8 cellular contexts compared by ENCODE assay signal in genomic region chr18:45690975-45691815, GRCh38. TPM values are rescaled to one million over a fixed set of nuclear protein-coding genes. Genes with fewer than 3 reads are reported as not detected.
DNase-seq lines count a peak whose midpoint lies in the region; ATAC-seq and TF ChIP-seq lines count a peak whose summit lies in the region.

No MANE protein-coding gene starts in this region.

- H2BK120ac ChIP-seq in mesenchymal stem cell (ENCODE audit: low read depth, low read length), result no peak overlapping the region

- no peak overlapping the region for H3K14ac ChIP-seq in mesenchymal stem cell (ENCODE audit: low read length in 2 of 2)

- H3K27ac Mint-ChIP-seq in activated CD8-positive, alpha-beta T cell treated with anti-CD3 and anti-CD28 coated beads for 36 hours, result no peak overlapping the region
- H3K27ac Mint-ChIP-seq in endodermal cell, result no peak overlapping the region

- CTCF ChIA-PET in HEK293 (lab: Yijun Ruan, JAX), result interaction anchor here (0.6 to 8.5 kb wide), 24 partner anchors 12 to 391 kb away, joined by 3 to 65 read pairs (median 4); no protein-coding TSS in a partner anchor
- CTCF ChIA-PET in activated CD8-positive, alpha-beta T cell treated with anti-CD3 and anti-CD28 coated beads for 36 hours (lab: Charles Lee), result interaction anchor here (0.7 to 17.4 kb wide), 11 partner anchors 17 to 382 kb away, joined by 3 to 231 read pairs (median 4); no protein-coding TSS in a partner anchor

- H3K4ac ChIP-seq in mesenchymal stem cell (ENCODE audit: low read depth in 1 of 2, low read length in 2 of 2), result no peak overlapping the region

- H3K4me1 ChIP-seq in HEK293 (ENCODE audit: control insufficient read depth, insufficient read depth, low read length) (no peaks in the 10 kb centered on the region), endodermal cell (ENCODE audit: control insufficient read depth, insufficient read depth, low read length) (no peaks in the 10 kb centered on the region), mesenchymal stem cell (ENCODE audit: control insufficient read depth, insufficient read depth, low read depth, low read length) (peaks cover 19% of the 10 kb centered on the region)

- H3K9ac ChIP-seq in endodermal cell (ENCODE audit: extremely low read depth, low read length, poor library complexity, severe bottlenecking), result no peak overlapping the region
- H3K9ac ChIP-seq in mesenchymal stem cell (ENCODE audit: low read length), result no peak overlapping the region

- H3K36me3 ChIP-seq in HEK293 (ENCODE audit: control insufficient read depth in 2 of 2, insufficient read depth in 1 of 2, low read length in 2 of 2) (no peaks in the 10 kb centered on the region), endodermal cell (ENCODE audit: control insufficient read depth, insufficient read depth, low read length) (no peaks in the 10 kb centered on the region), mesenchymal stem cell (ENCODE audit: control insufficient read depth in 1 of 2, insufficient read depth in 2 of 2, low read depth in 1 of 2, low read length in 2 of 2) (no peaks in the 10 kb centered on the region)

- peak overlapping the region; percentile 76 for H2AFZ ChIP-seq in mesenchymal stem cell (ENCODE audit: low read depth, low read length)

- no peak overlapping the region for H2BK15ac ChIP-seq in mesenchymal stem cell (ENCODE audit: low read depth, poor library complexity, severe bottlenecking)

- H2BK5ac ChIP-seq in mesenchymal stem cell (ENCODE audit: low read depth, low read length, poor library complexity, severe bottlenecking), result no peak overlapping the region

- no peaks in the 10 kb centered on the region for H3K79me1 ChIP-seq in mesenchymal stem cell (replicated peaks; ENCODE audit: low read length, poor library complexity, severe bottlenecking)

- peaks cover 49% of the 10 kb centered on the region for H3K4me1 Mint-ChIP-seq in activated CD8-positive, alpha-beta T cell treated with anti-CD3 and anti-CD28 coated beads for 36 hours (ENCODE audit: low read depth)
- H3K4me1 Mint-ChIP-seq in endodermal cell, result peaks cover 6% of the 10 kb centered on the region

- ATAC-seq in activated CD8-positive, alpha-beta T cell treated with anti-CD3 and anti-CD28 coated beads for 36 hours, result no peak
- no peak for ATAC-seq in GM18861 (IDR thresholded peaks at IDR 0.05; ENCODE audit: unreplicated experiment)

- H3K4me3 Mint-ChIP-seq in activated CD8-positive, alpha-beta T cell treated with anti-CD3 and anti-CD28 coated beads for 36 hours, result no peak overlapping the region
- no peak overlapping the region for H3K4me3 Mint-ChIP-seq in endodermal cell

- peak overlapping the region; percentile 23 for H4K91ac ChIP-seq in mesenchymal stem cell (ENCODE audit: low read length)

- H3K18ac ChIP-seq in mesenchymal stem cell (ENCODE audit: low read depth in 1 of 2, low read length in 2 of 2), result no peak overlapping the region

- TF ChIP-seq CTCF in HEK293 (tag by site-specific recombination; IDR thresholded peaks at IDR 0.05), result peak; percentile 90
- peak; percentile 88 for TF ChIP-seq CTCF in activated CD8-positive, alpha-beta T cell treated with anti-CD3 and anti-CD28 coated beads for 36 hours (IDR thresholded peaks at IDR 0.05)
- TF ChIP-seq CTCF in endodermal cell (conservative IDR thresholded peaks at IDR 0.05), result peak; percentile 90

- H2BK12ac ChIP-seq in mesenchymal stem cell (ENCODE audit: low read length in 2 of 2), result no peak overlapping the region

- H3K4me3 ChIP-seq in HEK293 (ENCODE audit: low read depth, low read length) (no peak overlapping the region), endodermal cell (ENCODE audit: low read length) (no peak overlapping the region), mesenchymal stem cell (ENCODE audit: insufficient read depth in 1 of 2, low read depth in 1 of 2, low read length in 2 of 2) (peak overlapping the region in 1 of 2 experiments; percentile 57)

- intact Hi-C loops in activated CD8-positive, alpha-beta T cell treated with anti-CD3 and anti-CD28 coated beads for 36 hours (cut with micrococcal nuclease), result no loop called here

- H3K9me3 ChIP-seq in HEK293 (ENCODE audit: control insufficient read depth, insufficient read depth, low read depth, low read length) (no peaks in the 10 kb centered on the region), endodermal cell (ENCODE audit: control insufficient read depth, low read length) (peaks cover 11% of the 10 kb centered on the region), mesenchymal stem cell (ENCODE audit: control insufficient read depth, low read length) (peaks cover 3% of the 10 kb centered on the region)

- H3K27me3 ChIP-seq in endodermal cell (ENCODE audit: control insufficient read depth, insufficient read depth, low read length, poor library complexity, severe bottlenecking) (no peaks in the 10 kb centered on the region), mesenchymal stem cell (ENCODE audit: control insufficient read depth in 1 of 2, insufficient read depth in 1 of 2, low read length in 2 of 2) (no peaks in the 10 kb centered on the region)

- no peak overlapping the region for H3K23ac ChIP-seq in mesenchymal stem cell (ENCODE audit: low read length in 2 of 2)

- POLR2A ChIA-PET in HEK293 (lab: Yijun Ruan, JAX), result no interaction called here
- POLR2A ChIA-PET in activated CD8-positive, alpha-beta T cell treated with anti-CD3 and anti-CD28 coated beads for 36 hours (lab: Charles Lee), result no interaction called here

- H3K27ac ChIP-seq in HEK293 (ENCODE audit: extremely low read depth, low read depth, low read length), result no peak overlapping the region
- H3K27ac ChIP-seq in endodermal cell (ENCODE audit: low read depth, low read length), result no peak overlapping the region
- no peak overlapping the region for H3K27ac ChIP-seq in mesenchymal stem cell (ENCODE audit: low read length, poor library complexity, severe bottlenecking)

- 6 to 19% methylated on average over 6 to 12 of the region's 12 CpGs for WGBS in endodermal cell (ENCODE audit: insufficient coverage in 1 of 2, insufficient read length in 1 of 2), 2 experiments
- 16% methylated on average over 12 of the region's 12 CpGs for WGBS in mesenchymal stem cell

- H3K36me3 Mint-ChIP-seq in activated CD8-positive, alpha-beta T cell treated with anti-CD3 and anti-CD28 coated beads for 36 hours (ENCODE audit: low read depth), result peaks cover 2% of the 10 kb centered on the region
- H3K36me3 Mint-ChIP-seq in endodermal cell (ENCODE audit: low read depth), result peaks cover 2% of the 10 kb centered on the region

- no peak overlapping the region for H3K4me2 ChIP-seq in mesenchymal stem cell (ENCODE audit: low read length, poor library complexity, severe bottlenecking)

- peak; percentile 90 for DNase-seq in Ammon's horn (ENCODE audit: low spot score)
- DNase-seq in NCI-H82 (lab: John Stamatoyannopoulos, UW), result peak; percentile 79
- peak; percentile 88 for DNase-seq in activated CD8-positive, alpha-beta T cell treated with anti-CD3 and anti-CD28 coated beads for 36 hours
- peak; percentile 93 for DNase-seq in endodermal cell
- DNase-seq in mesenchymal stem cell, result peak; percentile 76
- DNase-seq in stimulated activated CD8-positive, alpha-beta memory T cell treated with anti-CD3 and anti-CD28 coated beads, Interleukin-15, amount 100 ng/mL, for 48 hours (ENCODE audit: low read depth in 2 of 2), result peak; percentile 45 to 47

- no peaks in the 10 kb centered on the region for H3K27me3 Mint-ChIP-seq in activated CD8-positive, alpha-beta T cell treated with anti-CD3 and anti-CD28 coated beads for 36 hours
- H3K27me3 Mint-ChIP-seq in endodermal cell (ENCODE audit: insufficient read depth), result peaks cover 7% of the 10 kb centered on the region

- H3K9me3 Mint-ChIP-seq in activated CD8-positive, alpha-beta T cell treated with anti-CD3 and anti-CD28 coated beads for 36 hours, result peaks cover 8% of the 10 kb centered on the region
- peaks cover 30% of the 10 kb centered on the region for H3K9me3 Mint-ChIP-seq in endodermal cell

- H4K8ac ChIP-seq in mesenchymal stem cell (ENCODE audit: low read length), result no peak overlapping the region

- H2AK5ac ChIP-seq in mesenchymal stem cell (ENCODE audit: low read length, severe bottlenecking), result no peak overlapping the region

TF ChIP-seq in HEK293, 187 proteins besides CTCF, POLR2A, EP300 and RAD21 (continues in another document):
- TF ChIP-seq BCL11B (tag by site-specific recombination; IDR thresholded peaks at IDR 0.05; ENCODE audit: low read depth) (no peak), ZNF146 (tag by site-specific recombination; IDR thresholded peaks at IDR 0.05) (no peak), ZNF654 (tag by site-specific recombination; IDR thresholded peaks at IDR 0.05; ENCODE audit: low read depth) (peak; percentile 91), ZNF37A (tag by site-specific recombination; IDR thresholded peaks at IDR 0.05) (no peak), ZNF311 (tag by site-specific recombination; IDR thresholded peaks at IDR 0.05; ENCODE audit: borderline replicate concordance) (no peak), ZNF558 (tag by site-specific recombination; IDR thresholded peaks at IDR 0.05) (no peak), ZFP37 (tag by site-specific recombination; IDR thresholded peaks at IDR 0.05) (peak; percentile 61; the same call in 1 of the 2 replicates), KLF1 (tag by site-specific recombination; IDR thresholded peaks at IDR 0.05) (0 out of 2 replicates have a peak, but pooled peaks have one; percentile 31), ZSCAN30 (tag by site-specific recombination; IDR thresholded peaks at IDR 0.05) (0 out of 2 replicates have a peak, but pooled peaks have one; percentile 26), ZNF747 (tag by site-specific recombination; IDR thresholded peaks at IDR 0.05) (no peak), GLIS2 (tag by site-specific recombination; IDR thresholded peaks at IDR 0.05) (no peak), ZNF426 (tag by site-specific recombination; IDR thresholded peaks at IDR 0.05) (no peak), ZSCAN5A (tag by site-specific recombination; IDR thresholded peaks at IDR 0.05) (no peak)

RNA-seq across cellular contexts. Expression of gene SLC14A1, which starts 32.8 kb away (rescaled TPM):
- 1 to 10 TPM; 3.1 TPM for total RNA-seq in activated CD8-positive, alpha-beta T cell treated with anti-CD3 and anti-CD28 coated beads for 36 hours
- not detected for total RNA-seq in endodermal cell
- not detected for polyA plus RNA-seq in endodermal cell (2013, experiment 1 of 2)
- polyA plus RNA-seq in endodermal cell (2013, experiment 2 of 2), result not detected
- polyA plus RNA-seq in mesenchymal stem cell (2013, experiment 1 of 2), result 1.1 TPM
- polyA plus RNA-seq in mesenchymal stem cell (2013, experiment 2 of 2), result 1.3 TPM

Comparison
In these comparisons a context has a peak if more than half of its experiments do, and no peak if none do; other contexts are left out.
1. RNA of gene SLC14A1, which starts 32.8 kb away (total RNA-seq): 3.1 TPM in activated CD8-positive, alpha-beta T cell treated with anti-CD3 and anti-CD28 coated beads for 36 hours; not detected in endodermal cell; every median in the first group is over 4 times any median in the second.
2. Peak in every context shown above with its lines, with median percentiles within 50 percentile points of each other: DNase-seq and CTCF ChIP-seq.